8 cellular contexts compared by ENCODE assay signal in the genomic region with DNA sequence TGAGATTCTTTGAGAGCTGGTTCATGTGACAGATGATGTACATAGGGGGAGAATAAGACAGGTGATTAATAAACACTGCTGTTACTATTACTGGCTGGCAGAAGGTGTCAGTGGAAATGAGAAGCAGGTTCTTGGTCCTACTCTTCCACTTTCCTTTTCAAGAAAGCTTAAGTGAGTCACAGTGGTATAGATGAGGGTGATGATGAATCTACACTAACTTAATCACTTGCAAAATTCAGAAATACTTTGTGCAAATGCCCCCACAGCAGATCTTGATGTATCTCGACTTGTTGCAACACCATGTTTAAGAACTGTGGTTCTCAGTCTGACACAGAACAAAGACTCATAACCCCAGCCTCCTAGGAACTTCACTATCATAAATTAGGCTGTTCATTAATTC. TPM values are rescaled to one million over a fixed set of nuclear protein-coding genes. Genes with fewer than 3 reads are reported as not detected.
DNase-seq lines count a peak whose midpoint lies in the region; ATAC-seq and TF ChIP-seq lines count a peak whose summit lies in the region.

No MANE protein-coding gene starts in this region.

- ATAC-seq in HG02973 (IDR thresholded peaks at IDR 0.05; ENCODE audit: unreplicated experiment) (peak; percentile 93), T-helper 17 cell (peak; percentile 65), body of pancreas (no peak), GM21737 (IDR thresholded peaks at IDR 0.05; ENCODE audit: unreplicated experiment) (no peak)
- ATAC-seq in stimulated activated effector memory CD8-positive, alpha-beta T cell treated with anti-CD3 and anti-CD28 coated beads, Interleukin-12 subunit alpha, Interleukin-12 subunit beta, amount 100 ng/mL, for 72 hours, result peak; percentile 98

- TF ChIP-seq POLR2A in body of pancreas (IDR thresholded peaks at IDR 0.05), result no peak

- H3K9ac ChIP-seq in neural progenitor cell, result no peak overlapping the region

- WGBS in body of pancreas, 2 donors, result 82 to 92% methylated on average over 1 of the region's 1 CpG

- peak overlapping the region; percentile 43 for H3K4me3 Mint-ChIP-seq in activated T-cell treated with anti-CD3 and anti-CD28 coated beads, Interleukin-2, amount 50 U/mL, for 24 hours
- H3K4me3 Mint-ChIP-seq in T-helper 17 cell, result peak overlapping the region; percentile 90
- peak overlapping the region; percentile 40 for H3K4me3 Mint-ChIP-seq in stimulated activated effector memory CD8-positive, alpha-beta T cell treated with anti-CD3 and anti-CD28 coated beads, Interleukin-12 subunit alpha, Interleukin-12 subunit beta, amount 100 ng/mL, for 72 hours
- no peak overlapping the region for H3K4me3 Mint-ChIP-seq in neural progenitor cell

- H3K27ac Mint-ChIP-seq in activated T-cell treated with anti-CD3 and anti-CD28 coated beads, Interleukin-2, amount 50 U/mL, for 24 hours, result peak overlapping the region; percentile 93
- H3K27ac Mint-ChIP-seq in T-helper 17 cell, result peak overlapping the region; percentile 98
- peak overlapping the region; percentile 80 for H3K27ac Mint-ChIP-seq in stimulated activated effector memory CD8-positive, alpha-beta T cell treated with anti-CD3 and anti-CD28 coated beads, Interleukin-12 subunit alpha, Interleukin-12 subunit beta, amount 100 ng/mL, for 72 hours
- no peak overlapping the region for H3K27ac Mint-ChIP-seq in neural progenitor cell

- no peaks in the 10 kb centered on the region for H4K20me1 ChIP-seq in neural progenitor cell (ENCODE audit: low read depth)

- TF ChIP-seq CTCF in body of pancreas (IDR thresholded peaks at IDR 0.05), result no peak
- TF ChIP-seq CTCF in neural progenitor cell (IDR thresholded peaks at IDR 0.05), result no peak

- no peak overlapping the region for H3K4me2 ChIP-seq in neural progenitor cell

- no peak overlapping the region for H2AFZ ChIP-seq in neural progenitor cell (replicated peaks)

- H3F3A ChIP-seq in neural progenitor cell (ENCODE audit: low read depth), result peaks cover 15% of the 10 kb centered on the region

- H3K27ac ChIP-seq in body of pancreas, result no peak overlapping the region
- H3K27ac ChIP-seq in neural progenitor cell, result no peak overlapping the region

- H3K4me1 ChIP-seq in body of pancreas, result peaks cover 34% of the 10 kb centered on the region
- peaks cover 34% of the 10 kb centered on the region for H3K4me1 ChIP-seq in neural progenitor cell

- H3K9me3 Mint-ChIP-seq in activated T-cell treated with anti-CD3 and anti-CD28 coated beads, Interleukin-2, amount 50 U/mL, for 24 hours, result no peaks in the 10 kb centered on the region
- H3K9me3 Mint-ChIP-seq in stimulated activated effector memory CD8-positive, alpha-beta T cell treated with anti-CD3 and anti-CD28 coated beads, Interleukin-12 subunit alpha, Interleukin-12 subunit beta, amount 100 ng/mL, for 72 hours, result peaks cover 4% of the 10 kb centered on the region
- peaks cover 9% of the 10 kb centered on the region for H3K9me3 Mint-ChIP-seq in neural progenitor cell

- H3K79me2 ChIP-seq in neural progenitor cell (ENCODE audit: low read depth), result no peaks in the 10 kb centered on the region

- intact Hi-C loops in body of pancreas (cut with DNase I), result no loop called here

- H3K36me3 ChIP-seq in body of pancreas (replicated peaks in 1 of 2; ENCODE audit: insufficient read depth in 1 of 2, low read depth in 2 of 2) (no peaks in the 10 kb centered on the region), neural progenitor cell (no peaks in the 10 kb centered on the region)

- H3K27me3 ChIP-seq in body of pancreas (no peaks in the 10 kb centered on the region), neural progenitor cell (no peaks in the 10 kb centered on the region)

- no peak for DNase-seq in activated T-cell treated with anti-CD3 and anti-CD28 coated beads, Interleukin-2, amount 50 U/mL, for 24 hours
- DNase-seq in activated T-cell treated with anti-CD3 and anti-CD28 coated beads, Interleukin-2, amount 50 U/mL, for 48 hours, result no peak
- DNase-seq in T-helper 17 cell, result no peak
- DNase-seq in stimulated activated effector memory CD8-positive, alpha-beta T cell treated with anti-CD3 and anti-CD28 coated beads, Interleukin-12 subunit alpha, Interleukin-12 subunit beta, amount 100 ng/mL, for 72 hours (ENCODE audit: low spot score in 2 of 2), result peak in 1 of 2 donors; percentile 55
- DNase-seq in body of pancreas, result no peak
- DNase-seq in neural progenitor cell (ENCODE audit: low spot score), result no peak

- H3K36me3 Mint-ChIP-seq in activated T-cell treated with anti-CD3 and anti-CD28 coated beads, Interleukin-2, amount 50 U/mL, for 24 hours (ENCODE audit: low read depth), result peaks cover 9% of the 10 kb centered on the region
- H3K36me3 Mint-ChIP-seq in T-helper 17 cell (ENCODE audit: low read depth), result peaks cover 4% of the 10 kb centered on the region
- H3K36me3 Mint-ChIP-seq in stimulated activated effector memory CD8-positive, alpha-beta T cell treated with anti-CD3 and anti-CD28 coated beads, Interleukin-12 subunit alpha, Interleukin-12 subunit beta, amount 100 ng/mL, for 72 hours, result no peaks in the 10 kb centered on the region
- H3K36me3 Mint-ChIP-seq in neural progenitor cell, result peaks cover 9% of the 10 kb centered on the region

- H3K4me1 Mint-ChIP-seq in activated T-cell treated with anti-CD3 and anti-CD28 coated beads, Interleukin-2, amount 50 U/mL, for 24 hours (ENCODE audit: low read depth), result peaks cover 66% of the 10 kb centered on the region
- H3K4me1 Mint-ChIP-seq in T-helper 17 cell (peaks cover 65% of the 10 kb centered on the region), neural progenitor cell (peaks cover 4% of the 10 kb centered on the region)
- H3K4me1 Mint-ChIP-seq in stimulated activated effector memory CD8-positive, alpha-beta T cell treated with anti-CD3 and anti-CD28 coated beads, Interleukin-12 subunit alpha, Interleukin-12 subunit beta, amount 100 ng/mL, for 72 hours, result peaks cover 68% of the 10 kb centered on the region

- no peak overlapping the region for H3K4me3 ChIP-seq in body of pancreas
- H3K4me3 ChIP-seq in neural progenitor cell, result no peak overlapping the region

- H3K27me3 Mint-ChIP-seq in activated T-cell treated with anti-CD3 and anti-CD28 coated beads, Interleukin-2, amount 50 U/mL, for 24 hours, result no peaks in the 10 kb centered on the region
- H3K27me3 Mint-ChIP-seq in T-helper 17 cell, result no peaks in the 10 kb centered on the region
- H3K27me3 Mint-ChIP-seq in neural progenitor cell (ENCODE audit: insufficient read depth, low read depth), result no peaks in the 10 kb centered on the region

- H3K9me3 ChIP-seq in T-helper 17 cell (ENCODE audit: control insufficient read depth, low read length, poor library complexity, severe bottlenecking), result no peaks in the 10 kb centered on the region
- no peaks in the 10 kb centered on the region for H3K9me3 ChIP-seq in body of pancreas
- H3K9me3 ChIP-seq in neural progenitor cell (ENCODE audit: low read depth), result no peaks in the 10 kb centered on the region

RNA-seq across cellular contexts. Expression of a gene that starts 35.9 kb away (rescaled TPM):
- total RNA-seq in T-helper 17 cell, result 100 to 1,000 TPM; 120 to 127 TPM
- 10 to 100 TPM; 15.8 to 16.3 TPM for total RNA-seq in body of pancreas
- total RNA-seq in neural progenitor cell (ENCODE audit: low replicate concordance), result 21.2 and 28.8 TPM in 2 replicates

Comparison
In these comparisons a context has a peak if more than half of its experiments do, and no peak if none do; other contexts are left out.
1. ATAC-seq: peak in HG02973 (single experiment), T-helper 17 cell (single experiment) and stimulated activated effector memory CD8-positive, alpha-beta T cell treated with anti-CD3 and anti-CD28 coated beads, Interleukin-12 subunit alpha, Interleukin-12 subunit beta, amount 100 ng/mL, for 72 hours (single experiment); none in body of pancreas (single experiment) and GM21737 (single experiment).